ENCODE assay signal across 1 cellular context in the genomic region with DNA sequence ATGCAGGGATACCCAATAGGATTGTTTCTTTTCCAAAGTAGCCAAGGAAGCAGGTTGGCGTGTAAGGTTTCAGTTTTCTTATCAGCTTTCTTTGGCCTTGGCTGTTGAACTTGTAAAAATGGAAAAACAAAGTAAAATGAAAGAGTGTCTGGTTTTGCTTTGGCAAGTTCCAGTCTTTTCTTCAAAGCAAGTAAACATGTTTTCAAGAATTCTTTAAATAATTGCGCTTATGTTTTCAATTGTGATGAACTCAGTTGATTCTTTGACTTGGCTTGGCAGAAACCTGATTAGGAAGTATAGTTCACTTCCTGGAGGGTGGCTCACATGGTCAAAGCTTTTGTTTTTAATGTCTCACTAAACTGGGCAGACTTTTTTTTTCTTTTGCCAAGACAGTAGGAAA.
TF ChIP-seq lines count a peak whose summit lies in the region.

No MANE protein-coding gene starts in this region.

TF ChIP-seq in IMR-90, 13 proteins besides CTCF, POLR2A, EP300 and RAD21:
- TF ChIP-seq BHLHE40 (IDR thresholded peaks at IDR 0.05; ENCODE audit: low read depth, low read length) (no peak), MXI1 (IDR thresholded peaks at IDR 0.05; ENCODE audit: borderline replicate concordance, low read depth, low read length) (no peak), CHD1 (IDR thresholded peaks at IDR 0.05; ENCODE audit: low read depth, low read length) (no peak), NFE2L2 (IDR thresholded peaks at IDR 0.05; ENCODE audit: low read depth, low read length) (no peak), RFX5 (IDR thresholded peaks at IDR 0.05; ENCODE audit: low read depth, low read length) (no peak), USF2 (IDR thresholded peaks at IDR 0.05; ENCODE audit: low read depth, low read length) (no peak), SMC3 (IDR thresholded peaks at IDR 0.05; ENCODE audit: low read depth, low read length) (no peak), MAZ (IDR thresholded peaks at IDR 0.05; ENCODE audit: borderline replicate concordance, low read depth, low read length) (no peak), RCOR1 (IDR thresholded peaks at IDR 0.05; ENCODE audit: insufficient replicate concordance, low read length) (no peak), CEBPB (IDR thresholded peaks at IDR 0.05; ENCODE audit: low read depth, low read length) (no peak)
